1 cellular context compared by ENCODE assay signal in the genomic region with DNA sequence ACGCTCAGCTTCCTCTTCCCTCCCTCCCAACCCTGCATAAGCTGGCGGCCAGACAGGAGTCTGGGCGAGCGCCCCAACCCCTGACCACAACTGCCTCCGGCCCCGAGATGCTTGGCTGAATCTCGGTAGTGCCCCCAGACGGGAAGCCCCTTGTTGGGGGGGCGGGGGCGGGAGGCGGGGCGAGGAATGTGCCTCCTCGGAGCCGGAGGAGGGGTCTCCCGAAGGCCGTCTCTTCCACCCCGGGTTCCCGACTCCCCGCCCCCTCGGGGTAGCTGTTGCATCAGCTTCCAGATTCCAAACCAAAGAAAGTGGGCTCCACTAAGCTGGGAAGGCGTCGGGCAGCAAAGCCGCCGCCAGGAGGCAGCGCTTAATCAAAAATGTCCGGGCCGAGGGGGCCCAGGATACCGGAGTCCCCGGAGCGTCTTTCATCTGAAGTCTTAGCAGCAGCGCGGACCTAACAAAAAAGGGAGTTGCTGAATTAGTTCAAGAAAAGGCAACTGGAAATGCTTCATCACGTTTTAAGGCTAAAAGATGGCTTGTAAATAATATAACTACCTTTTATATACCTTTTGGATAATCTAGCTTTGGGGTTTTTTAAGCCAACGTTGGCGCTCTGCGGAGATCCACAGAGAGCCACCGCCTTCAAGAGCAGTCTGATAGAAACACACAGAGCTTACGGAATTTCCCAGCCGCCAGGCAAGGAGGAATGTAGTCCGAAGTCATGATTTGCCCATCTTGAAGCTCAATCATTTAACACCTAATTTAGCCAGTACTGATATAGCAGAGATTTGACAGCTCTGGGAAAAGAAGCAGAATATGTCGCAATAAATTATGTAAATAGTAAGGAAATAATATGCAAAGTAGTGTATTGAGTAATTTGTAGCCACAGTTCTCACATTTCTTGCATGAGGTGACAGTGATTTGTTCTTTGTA.
TF ChIP-seq lines count a peak whose summit lies in the region.

No MANE protein-coding gene starts in this region.

TF ChIP-seq in HepG2, 621 proteins besides CTCF, POLR2A, EP300 and RAD21 (continued from another document and continues in another):
- TF ChIP-seq, protein P1, sequence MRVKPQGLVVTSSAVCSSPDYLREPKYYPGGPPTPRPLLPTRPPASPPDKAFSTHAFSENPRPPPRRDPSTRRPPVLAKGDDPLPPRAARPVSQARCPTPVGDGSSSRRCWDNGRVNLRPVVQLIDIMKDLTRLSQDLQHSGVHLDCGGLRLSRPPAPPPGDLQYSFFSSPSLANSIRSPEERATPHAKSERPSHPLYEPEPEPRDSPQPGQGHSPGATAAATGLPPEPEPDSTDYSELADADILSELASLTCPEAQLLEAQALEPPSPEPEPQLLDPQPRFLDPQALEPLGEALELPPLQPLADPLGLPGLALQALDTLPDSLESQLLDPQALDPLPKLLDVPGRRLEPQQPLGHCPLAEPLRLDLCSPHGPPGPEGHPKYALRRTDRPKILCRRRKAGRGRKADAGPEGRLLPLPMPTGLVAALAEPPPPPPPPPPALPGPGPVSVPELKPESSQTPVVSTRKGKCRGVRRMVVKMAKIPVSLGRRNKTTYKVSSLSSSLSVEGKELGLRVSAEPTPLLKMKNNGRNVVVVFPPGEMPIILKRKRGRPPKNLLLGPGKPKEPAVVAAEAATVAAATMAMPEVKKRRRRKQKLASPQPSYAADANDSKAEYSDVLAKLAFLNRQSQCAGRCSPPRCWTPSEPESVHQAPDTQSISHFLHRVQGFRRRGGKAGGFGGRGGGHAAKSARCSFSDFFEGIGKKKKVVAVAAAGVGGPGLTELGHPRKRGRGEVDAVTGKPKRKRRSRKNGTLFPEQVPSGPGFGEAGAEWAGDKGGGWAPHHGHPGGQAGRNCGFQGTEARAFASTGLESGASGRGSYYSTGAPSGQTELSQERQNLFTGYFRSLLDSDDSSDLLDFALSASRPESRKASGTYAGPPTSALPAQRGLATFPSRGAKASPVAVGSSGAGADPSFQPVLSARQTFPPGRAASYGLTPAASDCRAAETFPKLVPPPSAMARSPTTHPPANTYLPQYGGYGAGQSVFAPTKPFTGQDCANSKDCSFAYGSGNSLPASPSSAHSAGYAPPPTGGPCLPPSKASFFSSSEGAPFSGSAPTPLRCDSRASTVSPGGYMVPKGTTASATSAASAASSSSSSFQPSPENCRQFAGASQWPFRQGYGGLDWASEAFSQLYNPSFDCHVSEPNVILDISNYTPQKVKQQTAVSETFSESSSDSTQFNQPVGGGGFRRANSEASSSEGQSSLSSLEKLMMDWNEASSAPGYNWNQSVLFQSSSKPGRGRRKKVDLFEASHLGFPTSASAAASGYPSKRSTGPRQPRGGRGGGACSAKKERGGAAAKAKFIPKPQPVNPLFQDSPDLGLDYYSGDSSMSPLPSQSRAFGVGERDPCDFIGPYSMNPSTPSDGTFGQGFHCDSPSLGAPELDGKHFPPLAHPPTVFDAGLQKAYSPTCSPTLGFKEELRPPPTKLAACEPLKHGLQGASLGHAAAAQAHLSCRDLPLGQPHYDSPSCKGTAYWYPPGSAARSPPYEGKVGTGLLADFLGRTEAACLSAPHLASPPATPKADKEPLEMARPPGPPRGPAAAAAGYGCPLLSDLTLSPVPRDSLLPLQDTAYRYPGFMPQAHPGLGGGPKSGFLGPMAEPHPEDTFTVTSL (CRISPR knock-in tag; IDR thresholded peaks at IDR 0.05; ENCODE audit: borderline replicate concordance), result no peak
- TF ChIP-seq ZNF883 (CRISPR knock-in tag; IDR thresholded peaks at IDR 0.05; ENCODE audit: not compliant biosample characterization), result no peak
- TF ChIP-seq, protein P2, sequence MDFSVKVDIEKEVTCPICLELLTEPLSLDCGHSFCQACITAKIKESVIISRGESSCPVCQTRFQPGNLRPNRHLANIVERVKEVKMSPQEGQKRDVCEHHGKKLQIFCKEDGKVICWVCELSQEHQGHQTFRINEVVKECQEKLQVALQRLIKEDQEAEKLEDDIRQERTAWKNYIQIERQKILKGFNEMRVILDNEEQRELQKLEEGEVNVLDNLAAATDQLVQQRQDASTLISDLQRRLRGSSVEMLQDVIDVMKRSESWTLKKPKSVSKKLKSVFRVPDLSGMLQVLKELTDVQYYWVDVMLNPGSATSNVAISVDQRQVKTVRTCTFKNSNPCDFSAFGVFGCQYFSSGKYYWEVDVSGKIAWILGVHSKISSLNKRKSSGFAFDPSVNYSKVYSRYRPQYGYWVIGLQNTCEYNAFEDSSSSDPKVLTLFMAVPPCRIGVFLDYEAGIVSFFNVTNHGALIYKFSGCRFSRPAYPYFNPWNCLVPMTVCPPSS (IDR thresholded peaks at IDR 0.05), result no peak
- TF ChIP-seq, protein P3, sequence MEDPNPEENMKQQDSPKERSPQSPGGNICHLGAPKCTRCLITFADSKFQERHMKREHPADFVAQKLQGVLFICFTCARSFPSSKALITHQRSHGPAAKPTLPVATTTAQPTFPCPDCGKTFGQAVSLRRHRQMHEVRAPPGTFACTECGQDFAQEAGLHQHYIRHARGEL (CRISPR knock-in tag; IDR thresholded peaks at IDR 0.05), result no peak
- no peak for TF ChIP-seq NCOA1 (CRISPR knock-in tag; IDR thresholded peaks at IDR 0.05)
- no peak for TF ChIP-seq AKAP8 (CRISPR knock-in tag; IDR thresholded peaks at IDR 0.05)
- no peak for TF ChIP-seq NFYB (CRISPR knock-in tag; IDR thresholded peaks at IDR 0.05)
- no peak for TF ChIP-seq ZNF564 (CRISPR knock-in tag; IDR thresholded peaks at IDR 0.05)
- TF ChIP-seq, protein P4, sequence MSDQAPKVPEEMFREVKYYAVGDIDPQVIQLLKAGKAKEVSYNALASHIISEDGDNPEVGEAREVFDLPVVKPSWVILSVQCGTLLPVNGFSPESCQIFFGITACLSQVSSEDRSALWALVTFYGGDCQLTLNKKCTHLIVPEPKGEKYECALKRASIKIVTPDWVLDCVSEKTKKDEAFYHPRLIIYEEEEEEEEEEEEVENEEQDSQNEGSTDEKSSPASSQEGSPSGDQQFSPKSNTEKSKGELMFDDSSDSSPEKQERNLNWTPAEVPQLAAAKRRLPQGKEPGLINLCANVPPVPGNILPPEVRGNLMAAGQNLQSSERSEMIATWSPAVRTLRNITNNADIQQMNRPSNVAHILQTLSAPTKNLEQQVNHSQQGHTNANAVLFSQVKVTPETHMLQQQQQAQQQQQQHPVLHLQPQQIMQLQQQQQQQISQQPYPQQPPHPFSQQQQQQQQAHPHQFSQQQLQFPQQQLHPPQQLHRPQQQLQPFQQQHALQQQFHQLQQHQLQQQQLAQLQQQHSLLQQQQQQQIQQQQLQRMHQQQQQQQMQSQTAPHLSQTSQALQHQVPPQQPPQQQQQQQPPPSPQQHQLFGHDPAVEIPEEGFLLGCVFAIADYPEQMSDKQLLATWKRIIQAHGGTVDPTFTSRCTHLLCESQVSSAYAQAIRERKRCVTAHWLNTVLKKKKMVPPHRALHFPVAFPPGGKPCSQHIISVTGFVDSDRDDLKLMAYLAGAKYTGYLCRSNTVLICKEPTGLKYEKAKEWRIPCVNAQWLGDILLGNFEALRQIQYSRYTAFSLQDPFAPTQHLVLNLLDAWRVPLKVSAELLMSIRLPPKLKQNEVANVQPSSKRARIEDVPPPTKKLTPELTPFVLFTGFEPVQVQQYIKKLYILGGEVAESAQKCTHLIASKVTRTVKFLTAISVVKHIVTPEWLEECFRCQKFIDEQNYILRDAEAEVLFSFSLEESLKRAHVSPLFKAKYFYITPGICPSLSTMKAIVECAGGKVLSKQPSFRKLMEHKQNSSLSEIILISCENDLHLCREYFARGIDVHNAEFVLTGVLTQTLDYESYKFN (CRISPR knock-in tag; conservative IDR thresholded peaks at IDR 0.05), result no peak
- TF ChIP-seq, protein P5, sequence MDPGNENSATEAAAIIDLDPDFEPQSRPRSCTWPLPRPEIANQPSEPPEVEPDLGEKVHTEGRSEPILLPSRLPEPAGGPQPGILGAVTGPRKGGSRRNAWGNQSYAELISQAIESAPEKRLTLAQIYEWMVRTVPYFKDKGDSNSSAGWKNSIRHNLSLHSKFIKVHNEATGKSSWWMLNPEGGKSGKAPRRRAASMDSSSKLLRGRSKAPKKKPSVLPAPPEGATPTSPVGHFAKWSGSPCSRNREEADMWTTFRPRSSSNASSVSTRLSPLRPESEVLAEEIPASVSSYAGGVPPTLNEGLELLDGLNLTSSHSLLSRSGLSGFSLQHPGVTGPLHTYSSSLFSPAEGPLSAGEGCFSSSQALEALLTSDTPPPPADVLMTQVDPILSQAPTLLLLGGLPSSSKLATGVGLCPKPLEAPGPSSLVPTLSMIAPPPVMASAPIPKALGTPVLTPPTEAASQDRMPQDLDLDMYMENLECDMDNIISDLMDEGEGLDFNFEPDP (CRISPR knock-in tag; conservative IDR thresholded peaks at IDR 0.05), result no peak
- no peak for TF ChIP-seq DNMT1 (CRISPR knock-in tag; IDR thresholded peaks at IDR 0.05)
- no peak for TF ChIP-seq HOXA9 (CRISPR knock-in tag; IDR thresholded peaks at IDR 0.05; ENCODE audit: borderline replicate concordance)
- TF ChIP-seq, protein P6, sequence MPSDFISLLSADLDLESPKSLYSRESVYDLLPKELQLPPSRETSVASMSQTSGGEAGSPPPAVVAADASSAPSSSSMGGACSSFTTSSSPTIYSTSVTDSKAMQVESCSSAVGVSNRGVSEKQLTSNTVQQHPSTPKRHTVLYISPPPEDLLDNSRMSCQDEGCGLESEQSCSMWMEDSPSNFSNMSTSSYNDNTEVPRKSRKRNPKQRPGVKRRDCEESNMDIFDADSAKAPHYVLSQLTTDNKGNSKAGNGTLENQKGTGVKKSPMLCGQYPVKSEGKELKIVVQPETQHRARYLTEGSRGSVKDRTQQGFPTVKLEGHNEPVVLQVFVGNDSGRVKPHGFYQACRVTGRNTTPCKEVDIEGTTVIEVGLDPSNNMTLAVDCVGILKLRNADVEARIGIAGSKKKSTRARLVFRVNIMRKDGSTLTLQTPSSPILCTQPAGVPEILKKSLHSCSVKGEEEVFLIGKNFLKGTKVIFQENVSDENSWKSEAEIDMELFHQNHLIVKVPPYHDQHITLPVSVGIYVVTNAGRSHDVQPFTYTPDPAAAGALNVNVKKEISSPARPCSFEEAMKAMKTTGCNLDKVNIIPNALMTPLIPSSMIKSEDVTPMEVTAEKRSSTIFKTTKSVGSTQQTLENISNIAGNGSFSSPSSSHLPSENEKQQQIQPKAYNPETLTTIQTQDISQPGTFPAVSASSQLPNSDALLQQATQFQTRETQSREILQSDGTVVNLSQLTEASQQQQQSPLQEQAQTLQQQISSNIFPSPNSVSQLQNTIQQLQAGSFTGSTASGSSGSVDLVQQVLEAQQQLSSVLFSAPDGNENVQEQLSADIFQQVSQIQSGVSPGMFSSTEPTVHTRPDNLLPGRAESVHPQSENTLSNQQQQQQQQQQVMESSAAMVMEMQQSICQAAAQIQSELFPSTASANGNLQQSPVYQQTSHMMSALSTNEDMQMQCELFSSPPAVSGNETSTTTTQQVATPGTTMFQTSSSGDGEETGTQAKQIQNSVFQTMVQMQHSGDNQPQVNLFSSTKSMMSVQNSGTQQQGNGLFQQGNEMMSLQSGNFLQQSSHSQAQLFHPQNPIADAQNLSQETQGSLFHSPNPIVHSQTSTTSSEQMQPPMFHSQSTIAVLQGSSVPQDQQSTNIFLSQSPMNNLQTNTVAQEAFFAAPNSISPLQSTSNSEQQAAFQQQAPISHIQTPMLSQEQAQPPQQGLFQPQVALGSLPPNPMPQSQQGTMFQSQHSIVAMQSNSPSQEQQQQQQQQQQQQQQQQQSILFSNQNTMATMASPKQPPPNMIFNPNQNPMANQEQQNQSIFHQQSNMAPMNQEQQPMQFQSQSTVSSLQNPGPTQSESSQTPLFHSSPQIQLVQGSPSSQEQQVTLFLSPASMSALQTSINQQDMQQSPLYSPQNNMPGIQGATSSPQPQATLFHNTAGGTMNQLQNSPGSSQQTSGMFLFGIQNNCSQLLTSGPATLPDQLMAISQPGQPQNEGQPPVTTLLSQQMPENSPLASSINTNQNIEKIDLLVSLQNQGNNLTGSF (CRISPR knock-in tag; IDR thresholded peaks at IDR 0.05), result no peak
- peak; percentile 52; the same call in 1 of the 2 replicates for TF ChIP-seq TSC22D2 (CRISPR knock-in tag; IDR thresholded peaks at IDR 0.05; ENCODE audit: borderline replicate concordance)
- TF ChIP-seq, protein P7, sequence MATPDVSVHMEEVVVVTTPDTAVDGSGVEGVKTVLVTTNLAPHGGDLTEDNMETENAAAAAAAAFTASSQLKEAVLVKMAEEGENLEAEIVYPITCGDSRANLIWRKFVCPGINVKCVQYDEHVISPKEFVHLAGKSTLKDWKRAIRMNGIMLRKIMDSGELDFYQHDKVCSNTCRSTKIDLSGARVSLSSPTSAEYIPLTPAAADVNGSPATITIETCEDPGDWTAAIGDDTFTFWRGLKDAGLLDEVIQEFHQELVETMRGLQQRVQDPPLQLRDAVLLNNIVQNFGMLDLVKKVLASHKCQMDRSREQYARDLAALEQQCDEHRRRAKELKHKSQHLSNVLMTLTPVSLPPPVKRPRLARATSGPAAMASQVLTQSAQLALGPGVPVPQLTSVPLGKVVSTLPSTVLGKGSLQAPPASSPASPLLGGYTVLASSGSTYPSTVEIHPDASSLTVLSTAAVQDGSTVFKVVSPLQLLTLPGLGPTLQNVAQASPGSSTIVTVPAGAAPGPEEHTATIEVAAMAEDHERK (CRISPR knock-in tag; IDR thresholded peaks at IDR 0.05; ENCODE audit: low read depth), result no peak
- peak; percentile 50; the same call in 1 of the 2 replicates for TF ChIP-seq CBX5 (CRISPR knock-in tag; IDR thresholded peaks at IDR 0.05; ENCODE audit: borderline replicate concordance)
- no peak for TF ChIP-seq HNRNPK (IDR thresholded peaks at IDR 0.05; ENCODE audit: low read depth, low read length, poor library complexity, severe bottlenecking)
- 0 out of 2 replicates have a peak, but pooled peaks have one; percentile 25 for TF ChIP-seq ZNF747 (CRISPR knock-in tag; IDR thresholded peaks at IDR 0.05; ENCODE audit: borderline replicate concordance)
- TF ChIP-seq, protein P8, sequence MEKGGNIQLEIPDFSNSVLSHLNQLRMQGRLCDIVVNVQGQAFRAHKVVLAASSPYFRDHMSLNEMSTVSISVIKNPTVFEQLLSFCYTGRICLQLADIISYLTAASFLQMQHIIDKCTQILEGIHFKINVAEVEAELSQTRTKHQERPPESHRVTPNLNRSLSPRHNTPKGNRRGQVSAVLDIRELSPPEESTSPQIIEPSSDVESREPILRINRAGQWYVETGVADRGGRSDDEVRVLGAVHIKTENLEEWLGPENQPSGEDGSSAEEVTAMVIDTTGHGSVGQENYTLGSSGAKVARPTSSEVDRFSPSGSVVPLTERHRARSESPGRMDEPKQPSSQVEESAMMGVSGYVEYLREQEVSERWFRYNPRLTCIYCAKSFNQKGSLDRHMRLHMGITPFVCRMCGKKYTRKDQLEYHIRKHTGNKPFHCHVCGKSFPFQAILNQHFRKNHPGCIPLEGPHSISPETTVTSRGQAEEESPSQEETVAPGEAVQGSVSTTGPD (CRISPR knock-in tag; IDR thresholded peaks at IDR 0.05), result no peak
- no peak for TF ChIP-seq LCORL (IDR thresholded peaks at IDR 0.05)
- TF ChIP-seq LCORL (CRISPR knock-in tag; IDR thresholded peaks at IDR 0.05), result peak; percentile 44; the same call in 1 of the 2 replicates
- no peak for TF ChIP-seq CBX1 (IDR thresholded peaks at IDR 0.05; ENCODE audit: low read depth)
- TF ChIP-seq SP2 (CRISPR knock-in tag; IDR thresholded peaks at IDR 0.05), result no peak
- TF ChIP-seq, protein P9, sequence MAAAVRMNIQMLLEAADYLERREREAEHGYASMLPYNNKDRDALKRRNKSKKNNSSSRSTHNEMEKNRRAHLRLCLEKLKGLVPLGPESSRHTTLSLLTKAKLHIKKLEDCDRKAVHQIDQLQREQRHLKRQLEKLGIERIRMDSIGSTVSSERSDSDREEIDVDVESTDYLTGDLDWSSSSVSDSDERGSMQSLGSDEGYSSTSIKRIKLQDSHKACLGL (CRISPR knock-in tag; IDR thresholded peaks at IDR 0.05), result no peak
- no peak for TF ChIP-seq ZNF788 (CRISPR knock-in tag; IDR thresholded peaks at IDR 0.05; ENCODE audit: borderline replicate concordance)
